17 cellular contexts compared by ENCODE assay signal in the genomic region with DNA sequence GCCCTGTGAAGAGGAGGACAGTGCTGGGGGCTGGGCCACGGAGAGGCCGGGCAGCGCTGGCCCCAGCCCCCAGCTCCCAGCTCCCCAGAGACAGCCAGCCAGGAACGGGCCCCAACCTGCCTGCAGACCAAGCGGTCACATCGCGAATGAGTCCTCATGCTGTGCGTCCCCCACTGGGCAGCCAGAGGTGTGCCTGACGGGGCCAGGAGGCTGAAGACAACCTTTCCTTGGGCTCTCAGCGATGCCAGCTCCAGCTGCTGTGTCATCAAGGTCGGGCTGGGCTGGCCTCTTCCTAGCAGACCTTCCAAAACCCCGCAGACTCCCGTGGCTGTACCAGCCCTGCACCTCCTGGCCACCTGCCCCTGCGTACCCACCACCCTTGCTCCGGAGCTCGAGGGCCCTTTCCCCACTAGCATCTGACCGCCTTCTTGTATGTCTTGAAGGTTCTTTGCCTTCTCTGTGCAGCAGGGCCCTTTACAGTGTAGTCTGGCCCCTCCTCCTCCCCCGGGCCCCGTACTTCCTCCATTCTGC.
DNase-seq lines count a peak whose midpoint lies in the region; ATAC-seq and TF ChIP-seq lines count a peak whose summit lies in the region.
"Had no signal": no experiment of that assay in that cellular context is flagged by ENCODE, and none has a peak within 500 bp of the region (broad histone marks: within the 10 kb centered on the region; RNA-seq: fewer than 3 reads in every experiment).

No MANE protein-coding gene starts in this region.

- no peaks in the 10 kb centered on the region for H3K9me3 ChIP-seq in endodermal cell (ENCODE audit: control insufficient read depth, low read length)
- H3K9me3 ChIP-seq: MG63 had no signal

- WGBS in endodermal cell (ENCODE audit: insufficient coverage in 1 of 2, insufficient read length in 1 of 2), 2 experiments = 84 to 90% methylated on average over 16 of the region's 19 CpGs

- no peak overlapping the region for H3K9ac ChIP-seq in endodermal cell (ENCODE audit: extremely low read depth, low read length, poor library complexity, severe bottlenecking)

- H3K4me3 ChIP-seq in endodermal cell (ENCODE audit: low read length) = no peak overlapping the region
- H3K4me3 ChIP-seq: GM12878, MG63, skin epidermis had no signal

- H3K27ac Mint-ChIP-seq in endodermal cell (no peak overlapping the region), osteocyte (ENCODE audit: unreplicated experiment) (no peak overlapping the region)
- no peak overlapping the region for H3K27ac Mint-ChIP-seq in stimulated activated naive B cell treated with anti-CD40 and anti-IgM and Interleukin-4, amounts not matched to agents 10 μg/mL and 1 μg/mL and 100 μg/mL, for 72 hours
- H3K27ac Mint-ChIP-seq: nephron progenitor cell had no signal

- no peaks in the 10 kb centered on the region for H3K36me3 ChIP-seq in endodermal cell (ENCODE audit: control insufficient read depth, insufficient read depth, low read length)
- H3K36me3 ChIP-seq: MG63 had no signal

- intact Hi-C loops in Right ventricle myocardium inferior (cut with DNase I) (no loop called here), left ventricle myocardium superior (cut with micrococcal nuclease) (no loop called here)

- H3K9me3 Mint-ChIP-seq in endodermal cell = peaks cover 13% of the 10 kb centered on the region
- peaks cover 9% of the 10 kb centered on the region for H3K9me3 Mint-ChIP-seq in osteocyte (ENCODE audit: unreplicated experiment)
- H3K9me3 Mint-ChIP-seq in stimulated activated naive B cell treated with anti-CD40 and anti-IgM and Interleukin-4, amounts not matched to agents 10 μg/mL and 1 μg/mL and 100 μg/mL, for 72 hours = peaks cover 0 to 2% of the 10 kb centered on the region in 2 donors

- peaks cover 4% of the 10 kb centered on the region for H3K27me3 ChIP-seq in endodermal cell (ENCODE audit: control insufficient read depth, insufficient read depth, low read length, poor library complexity, severe bottlenecking)
- H3K27me3 ChIP-seq: MG63 had no signal

- TF ChIP-seq CTCF in endodermal cell (conservative IDR thresholded peaks at IDR 0.05) = no peak
- TF ChIP-seq CTCF in osteocyte (IDR thresholded peaks at IDR 0.05) = no peak

- H3K27me3 Mint-ChIP-seq in endodermal cell (ENCODE audit: insufficient read depth) (peaks cover 66% of the 10 kb centered on the region), osteocyte (ENCODE audit: unreplicated experiment) (peaks cover 16% of the 10 kb centered on the region)
- peaks cover 0 to 11% of the 10 kb centered on the region in 2 donors for H3K27me3 Mint-ChIP-seq in stimulated activated naive B cell treated with anti-CD40 and anti-IgM and Interleukin-4, amounts not matched to agents 10 μg/mL and 1 μg/mL and 100 μg/mL, for 72 hours

- peak; percentile 59 for DNase-seq in Right ventricle myocardium inferior (ENCODE audit: missing footprints)
- DNase-seq in left ventricle myocardium superior = no peak
- DNase-seq in endodermal cell = peak; percentile 45
- DNase-seq in osteocyte (ENCODE audit: extremely low spot score, unreplicated experiment) = peak; percentile 80
- peak; percentile 42 for DNase-seq in ureter (ENCODE audit: low spot score)
- no peak for DNase-seq in stimulated activated naive B cell treated with anti-CD40 and anti-IgM and Interleukin-4, amounts not matched to agents 10 μg/mL and 1 μg/mL and 100 μg/mL, for 72 hours
- DNase-seq: COR-L47; foreskin fibroblast; MG63; NCI-H2081 treated with DMSO at 0.1 percent for 48 hours; nephron progenitor cell; stimulated activated naive CD4-positive, alpha-beta T cell had no signal

- H3K36me3 Mint-ChIP-seq in endodermal cell (ENCODE audit: low read depth) (no peaks in the 10 kb centered on the region), osteocyte (ENCODE audit: unreplicated experiment) (no peaks in the 10 kb centered on the region)
- peaks cover 12 to 19% of the 10 kb centered on the region in 2 donors for H3K36me3 Mint-ChIP-seq in stimulated activated naive B cell treated with anti-CD40 and anti-IgM and Interleukin-4, amounts not matched to agents 10 μg/mL and 1 μg/mL and 100 μg/mL, for 72 hours

- H3K4me1 ChIP-seq in endodermal cell (ENCODE audit: control insufficient read depth, insufficient read depth, low read length) = no peaks in the 10 kb centered on the region

- H3K4me1 Mint-ChIP-seq in endodermal cell (no peaks in the 10 kb centered on the region), osteocyte (ENCODE audit: unreplicated experiment) (no peaks in the 10 kb centered on the region)
- H3K4me1 Mint-ChIP-seq in stimulated activated naive B cell treated with anti-CD40 and anti-IgM and Interleukin-4, amounts not matched to agents 10 μg/mL and 1 μg/mL and 100 μg/mL, for 72 hours = peaks cover 1 to 4% of the 10 kb centered on the region in 2 donors
- H3K4me1 Mint-ChIP-seq: central memory CD8-positive, alpha-beta T cell had no signal

- H3K27ac ChIP-seq in endodermal cell (ENCODE audit: low read depth, low read length) = no peak overlapping the region
- H3K27ac ChIP-seq: skin epidermis had no signal

- no peak overlapping the region for H3K4me3 Mint-ChIP-seq in endodermal cell
- no peak overlapping the region for H3K4me3 Mint-ChIP-seq in osteocyte (ENCODE audit: unreplicated experiment)
- no peak overlapping the region for H3K4me3 Mint-ChIP-seq in stimulated activated naive B cell treated with anti-CD40 and anti-IgM and Interleukin-4, amounts not matched to agents 10 μg/mL and 1 μg/mL and 100 μg/mL, for 72 hours
- H3K4me3 Mint-ChIP-seq: central memory CD8-positive, alpha-beta T cell; nephron progenitor cell had no signal

- ATAC-seq in Right ventricle myocardium inferior (no peak), left ventricle myocardium superior (no peak), HG02840 (IDR thresholded peaks at IDR 0.05; ENCODE audit: low FRiP score, unreplicated experiment) (no peak), HG02763 (IDR thresholded peaks at IDR 0.05; ENCODE audit: unreplicated experiment) (no peak)
- ATAC-seq in stimulated activated naive B cell treated with anti-CD40 and anti-IgM and Interleukin-4, amounts not matched to agents 10 μg/mL and 1 μg/mL and 100 μg/mL, for 72 hours (replicated peaks) = no peak
- ATAC-seq: GM12878 had no signal

Comparison
In these comparisons a context has a peak if more than half of its experiments do, and no peak if none do; other contexts are left out.
1. DNase-seq: peak in Right ventricle myocardium inferior (single experiment), endodermal cell (single experiment), osteocyte (single experiment) and ureter (single experiment); none in left ventricle myocardium superior (single experiment) and stimulated activated naive B cell treated with anti-CD40 and anti-IgM and Interleukin-4, amounts not matched to agents 10 μg/mL and 1 μg/mL and 100 μg/mL, for 72 hours (single experiment).